1 cellular context compared by ENCODE assay signal in genomic region chr19:24065243-24065642, GRCh38.
TF ChIP-seq lines count a peak whose summit lies in the region.

No MANE protein-coding gene starts in this region.

TF ChIP-seq in HepG2, 621 proteins besides CTCF, POLR2A, EP300 and RAD21 (continued from another document):
- TF ChIP-seq RCOR2 (CRISPR knock-in tag; IDR thresholded peaks at IDR 0.05) (no peak), RNF2 (conservative IDR thresholded peaks at IDR 0.05; ENCODE audit: low read depth) (no peak), ATM (IDR thresholded peaks at IDR 0.05; ENCODE audit: borderline replicate concordance) (no peak), RFX1 (IDR thresholded peaks at IDR 0.05) (no peak), SETDB1 (CRISPR knock-in tag; IDR thresholded peaks at IDR 0.05; ENCODE audit: borderline replicate concordance) (no peak), SIN3B (IDR thresholded peaks at IDR 0.05; ENCODE audit: low read length) (no peak), ZNF441 (CRISPR knock-in tag; IDR thresholded peaks at IDR 0.05; ENCODE audit: borderline replicate concordance) (no peak), ZNF639 (CRISPR knock-in tag; conservative IDR thresholded peaks at IDR 0.05) (no peak), SRSF4 (IDR thresholded peaks at IDR 0.05; ENCODE audit: low read depth, low read length, poor library complexity, severe bottlenecking) (no peak), ZNF879 (CRISPR knock-in tag; IDR thresholded peaks at IDR 0.05) (no peak), GPN1 (CRISPR knock-in tag; IDR thresholded peaks at IDR 0.05; ENCODE audit: borderline replicate concordance) (no peak)
